In genomic region chr12:19121449-19122018, GRCh38 we compare ENCODE assay signal across 16 cellular contexts.
"Had no signal": no experiment of that assay in that cellular context is flagged by ENCODE, and none has a peak within 500 bp of the region (broad histone marks: within the 10 kb centered on the region; RNA-seq: fewer than 3 reads in every experiment).

No MANE protein-coding gene starts in this region.

- H3K79me2 ChIP-seq: hepatocyte had no signal

- H3K4me1 ChIP-seq: tibial artery had no signal

- H3K9me3 Mint-ChIP-seq: activated CD4-positive, alpha-beta T cell treated with anti-CD3 and anti-CD28 coated beads, Interleukin-2, amount 10 ng/mL, durations not matched to agents 24 days and 14 days; activated naive CD8-positive, alpha-beta T cell treated with anti-CD3 and anti-CD28 coated beads for 36 hours; activated T-helper 1 cell treated with anti-CD3 and anti-CD28 coated beads, Interleukin-12 subunit alpha, Interleukin-12 subunit beta, Interleukin-2, Interleukin-4 antibody, amounts not matched to agents 30 ng/mL and 10 ng/mL and 1 ng/mL, durations not matched to agents 14 hours and 24 hours and 36 hours; natural killer cell; stimulated activated memory B cell treated with anti-CD40 and anti-IgM and Interleukin-4, amounts not matched to agents 10 μg/mL and 1 μg/mL and 100 μg/mL, for 72 hours had no signal

- H3K4me3 ChIP-seq: hepatocyte, tibial artery had no signal

- H3K27ac ChIP-seq: hepatocyte, tibial artery had no signal

- H2AFZ ChIP-seq: hepatocyte had no signal

- H3K4me1 Mint-ChIP-seq: brain; natural killer cell; stimulated activated memory B cell treated with anti-CD40 and anti-IgM and Interleukin-4, amounts not matched to agents 10 μg/mL and 1 μg/mL and 100 μg/mL, for 72 hours had no signal

- H3K4me3 Mint-ChIP-seq: activated CD4-positive, alpha-beta T cell treated with anti-CD3 and anti-CD28 coated beads, Interleukin-2, amount 10 ng/mL, durations not matched to agents 24 days and 14 days; activated naive CD8-positive, alpha-beta T cell treated with anti-CD3 and anti-CD28 coated beads for 36 hours; activated T-helper 1 cell treated with anti-CD3 and anti-CD28 coated beads, Interleukin-12 subunit alpha, Interleukin-12 subunit beta, Interleukin-2, Interleukin-4 antibody, amounts not matched to agents 30 ng/mL and 10 ng/mL and 1 ng/mL, durations not matched to agents 14 hours and 24 hours and 36 hours; dendritic cell treated with granulocyte-macrophage colony-stimulating factor and Interleukin-4, amounts not matched to agents 40 ng/mL and 50 ng/mL, for 4 days; natural killer cell; stimulated activated memory B cell treated with anti-CD40 and anti-IgM and Interleukin-4, amounts not matched to agents 10 μg/mL and 1 μg/mL and 100 μg/mL, for 72 hours had no signal

- H3K27me3 ChIP-seq: hepatocyte, tibial artery had no signal

- H3K27me3 Mint-ChIP-seq: dendritic cell treated with granulocyte-macrophage colony-stimulating factor and Interleukin-4, amounts not matched to agents 40 ng/mL and 50 ng/mL, for 4 days; stimulated activated memory B cell treated with anti-CD40 and anti-IgM and Interleukin-4, amounts not matched to agents 10 μg/mL and 1 μg/mL and 100 μg/mL, for 72 hours had no signal

- H3K36me3 Mint-ChIP-seq: activated naive CD8-positive, alpha-beta T cell treated with anti-CD3 and anti-CD28 coated beads for 36 hours; natural killer cell; stimulated activated memory B cell treated with anti-CD40 and anti-IgM and Interleukin-4, amounts not matched to agents 10 μg/mL and 1 μg/mL and 100 μg/mL, for 72 hours had no signal

- ATAC-seq: natural killer cell; stimulated activated memory B cell treated with anti-CD40 and anti-IgM and Interleukin-4, amounts not matched to agents 10 μg/mL and 1 μg/mL and 100 μg/mL, for 72 hours had no signal

- H3K27ac Mint-ChIP-seq: activated CD4-positive, alpha-beta T cell treated with anti-CD3 and anti-CD28 coated beads, Interleukin-2, amount 10 ng/mL, durations not matched to agents 24 days and 14 days; activated naive CD8-positive, alpha-beta T cell treated with anti-CD3 and anti-CD28 coated beads for 36 hours; activated T-helper 1 cell treated with anti-CD3 and anti-CD28 coated beads, Interleukin-12 subunit alpha, Interleukin-12 subunit beta, Interleukin-2, Interleukin-4 antibody, amounts not matched to agents 30 ng/mL and 10 ng/mL and 1 ng/mL, durations not matched to agents 14 hours and 24 hours and 36 hours; brain; dendritic cell treated with granulocyte-macrophage colony-stimulating factor and Interleukin-4, amounts not matched to agents 40 ng/mL and 50 ng/mL, for 4 days; natural killer cell; stimulated activated memory B cell treated with anti-CD40 and anti-IgM and Interleukin-4, amounts not matched to agents 10 μg/mL and 1 μg/mL and 100 μg/mL, for 72 hours had no signal

- H3K36me3 ChIP-seq: tibial artery had no signal

- DNase-seq: activated CD4-positive, alpha-beta T cell treated with anti-CD3 and anti-CD28 coated beads, Interleukin-2, amount 10 ng/mL, durations not matched to agents 24 days and 14 days; activated CD4-positive, CD25-positive, alpha-beta regulatory T cell; activated CD8-positive, alpha-beta memory T cell treated with anti-CD3 and anti-CD28 coated beads for 24 hours; activated naive CD8-positive, alpha-beta T cell treated with anti-CD3 and anti-CD28 coated beads for 36 hours; amygdala; effector memory CD4-positive, alpha-beta T cell; mesendoderm; natural killer cell; retina; stimulated activated CD4-positive, alpha-beta T cell treated with anti-CD3 and anti-CD28 coated beads, Interleukin-2, amount 100 ng/mL, for 48 hours; tibial artery had no signal

- H3K4me2 ChIP-seq: hepatocyte had no signal
